ENCODE assay signal across 11 cellular contexts in the genomic region with DNA sequence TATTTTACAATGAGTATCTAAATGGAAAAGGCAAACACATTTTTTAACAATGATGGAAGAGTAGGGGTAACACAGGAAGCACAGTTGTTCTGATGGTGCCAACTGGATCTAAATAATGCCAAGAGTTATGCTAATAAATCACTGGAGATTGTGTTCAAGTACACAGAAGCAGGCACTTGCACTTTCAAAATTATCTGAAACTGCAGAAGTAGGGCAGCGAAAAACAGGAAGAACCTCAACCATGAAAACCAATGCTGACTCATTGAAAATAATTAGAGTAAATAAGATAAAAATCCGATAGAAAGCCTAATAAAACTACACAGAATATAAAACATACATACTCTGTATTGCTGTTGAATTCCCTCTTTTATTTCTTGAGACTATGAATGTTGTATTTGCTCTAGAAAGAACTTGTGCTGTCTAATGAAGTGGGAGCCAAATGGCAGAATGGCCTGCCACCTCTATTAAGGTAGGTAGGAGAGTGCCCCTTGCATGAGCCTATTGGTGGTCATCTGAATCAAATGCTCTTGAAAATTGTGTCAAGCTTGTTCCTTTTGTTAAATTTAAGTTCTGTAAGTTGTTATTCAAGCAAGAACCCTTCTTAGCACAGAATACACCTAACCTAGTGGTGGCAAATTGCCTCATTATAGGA.
DNase-seq lines count a peak whose midpoint lies in the region; ATAC-seq and TF ChIP-seq lines count a peak whose summit lies in the region.
"Had no signal": no experiment of that assay in that cellular context is flagged by ENCODE, and none has a peak within 500 bp of the region (broad histone marks: within the 10 kb centered on the region; RNA-seq: fewer than 3 reads in every experiment).

No MANE protein-coding gene starts in this region.

- H3K27ac ChIP-seq in neural progenitor cell: no peak overlapping the region
- no peak overlapping the region for H3K27ac ChIP-seq in uterus

- ATAC-seq in HG02870 (IDR thresholded peaks at IDR 0.05; ENCODE audit: unreplicated experiment): peak; percentile 81

- TF ChIP-seq POLR2A in uterus (IDR thresholded peaks at IDR 0.05): no peak

- H3K4me1 ChIP-seq in neural progenitor cell (no peaks in the 10 kb centered on the region), uterus (no peaks in the 10 kb centered on the region)

- H3K36me3 ChIP-seq in neural progenitor cell (no peaks in the 10 kb centered on the region), uterus (no peaks in the 10 kb centered on the region)

- no peak overlapping the region for H3K4me3 Mint-ChIP-seq in neural progenitor cell
- H3K4me3 Mint-ChIP-seq: activated CD4-positive, alpha-beta memory T cell treated with anti-CD3 and anti-CD28 coated beads, Interleukin-2, amount 10 ng/mL, durations not matched to agents 7 days and 5 days had no signal

- TF ChIP-seq CTCF in neural progenitor cell (IDR thresholded peaks at IDR 0.05): no peak
- TF ChIP-seq CTCF in uterus (IDR thresholded peaks at IDR 0.05): no peak

- H4K20me1 ChIP-seq in neural progenitor cell (ENCODE audit: low read depth): no peaks in the 10 kb centered on the region

- H3K27me3 Mint-ChIP-seq in neural progenitor cell (ENCODE audit: insufficient read depth, low read depth): no peaks in the 10 kb centered on the region
- H3K27me3 Mint-ChIP-seq: activated CD4-positive, alpha-beta memory T cell treated with anti-CD3 and anti-CD28 coated beads, Interleukin-2, amount 10 ng/mL, durations not matched to agents 7 days and 5 days had no signal

- H2AFZ ChIP-seq in neural progenitor cell (replicated peaks): peak overlapping the region; percentile 50

- peak; percentile 10 for DNase-seq in GM19238 (ENCODE audit: insufficient read length, low spot score)
- DNase-seq in NCI-H460 (ENCODE audit: extremely low read depth, low read depth): peak; percentile 39
- DNase-seq in neural progenitor cell (ENCODE audit: low spot score): no peak
- no peak for DNase-seq in NCI-H2227 treated with DMSO at 0.1 percent for 48 hours (lab: John Stamatoyannopoulos, UW)
- DNase-seq in uterus: no peak
- no peak for DNase-seq in NCI-H1436 (lab: John Stamatoyannopoulos, UW)
- no peak for DNase-seq in NCI-H2171 treated with DMSO at 0.1 percent for 48 hours (lab: John Stamatoyannopoulos, UW)
- DNase-seq: activated CD4-positive, alpha-beta memory T cell treated with anti-CD3 and anti-CD28 coated beads, Interleukin-2, amount 10 ng/mL, durations not matched to agents 7 days and 5 days; effector memory CD4-positive, alpha-beta T cell; NCI-H2081 had no signal

- no peak overlapping the region for H3K27ac Mint-ChIP-seq in neural progenitor cell
- H3K27ac Mint-ChIP-seq: activated CD4-positive, alpha-beta memory T cell treated with anti-CD3 and anti-CD28 coated beads, Interleukin-2, amount 10 ng/mL, durations not matched to agents 7 days and 5 days had no signal

- H3K9me3 ChIP-seq in neural progenitor cell (ENCODE audit: low read depth): no peaks in the 10 kb centered on the region
- H3K9me3 ChIP-seq in uterus: no peaks in the 10 kb centered on the region

- no peak overlapping the region for H3K9ac ChIP-seq in neural progenitor cell

- no peaks in the 10 kb centered on the region for H3K79me2 ChIP-seq in neural progenitor cell (ENCODE audit: low read depth)

- no peaks in the 10 kb centered on the region for H3K36me3 Mint-ChIP-seq in neural progenitor cell

- no peaks in the 10 kb centered on the region for H3K9me3 Mint-ChIP-seq in neural progenitor cell
- H3K9me3 Mint-ChIP-seq: activated CD4-positive, alpha-beta memory T cell treated with anti-CD3 and anti-CD28 coated beads, Interleukin-2, amount 10 ng/mL, durations not matched to agents 7 days and 5 days had no signal

- intact Hi-C loops in uterus (cut with DNase I; ENCODE audit: low total_unique reads): no loop called here

- no peaks in the 10 kb centered on the region for H3K4me1 Mint-ChIP-seq in neural progenitor cell

- H3K27me3 ChIP-seq in neural progenitor cell (no peaks in the 10 kb centered on the region), uterus (no peaks in the 10 kb centered on the region)

- H3K4me2 ChIP-seq in neural progenitor cell: no peak overlapping the region

- H3F3A ChIP-seq in neural progenitor cell (ENCODE audit: low read depth): no peaks in the 10 kb centered on the region

- H3K4me3 ChIP-seq in neural progenitor cell: no peak overlapping the region
- no peak overlapping the region for H3K4me3 ChIP-seq in uterus

Comparison
In these comparisons a context has a peak if more than half of its experiments do, and no peak if none do; other contexts are left out.
1. DNase-seq: peak in GM19238 (single experiment) and NCI-H460 (single experiment); none in neural progenitor cell (single experiment), NCI-H2227 treated with DMSO at 0.1 percent for 48 hours (single experiment), uterus (0 of 2), NCI-H1436 (single experiment) and NCI-H2171 treated with DMSO at 0.1 percent for 48 hours (single experiment).